In the genomic region with DNA sequence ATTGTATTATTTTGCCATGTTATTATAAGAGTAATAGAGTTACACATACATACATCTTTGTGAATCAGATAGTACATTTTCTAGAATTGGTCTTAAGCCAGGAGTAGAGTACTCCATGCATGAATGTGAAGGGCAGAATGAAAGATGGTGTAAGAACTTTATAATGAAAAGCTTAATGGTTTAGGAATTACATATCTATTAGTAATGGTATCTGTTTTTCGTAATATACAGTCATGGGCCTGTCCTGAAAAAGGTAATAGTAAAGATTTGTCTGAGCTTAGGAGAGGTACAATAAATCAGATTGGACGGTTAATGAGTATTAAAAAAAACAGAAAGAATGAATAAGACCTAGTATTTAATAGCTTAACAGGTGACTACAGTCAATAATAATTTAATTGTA, we compare ENCODE assay signal across 21 cellular contexts.
DNase-seq lines count a peak whose midpoint lies in the region; ATAC-seq, FAIRE-seq and TF ChIP-seq lines count a peak whose summit lies in the region.
"Had no signal": no experiment of that assay in that cellular context is flagged by ENCODE, and none has a peak within 500 bp of the region (broad histone marks: within the 10 kb centered on the region; RNA-seq: fewer than 3 reads in every experiment).

No MANE protein-coding gene starts in this region.

- CTCF ChIA-PET in GM12878 (lab: Yijun Ruan, JAX), result interaction anchor here (1.2 to 1.6 kb wide), 2 partner anchors 11 to 15 kb away, joined by 3 to 4 read pairs; no protein-coding TSS in a partner anchor

- H4K20me1 ChIP-seq in GM12878 (ENCODE audit: control insufficient read depth, insufficient read depth), result no peaks in the 10 kb centered on the region
- H4K20me1 ChIP-seq: BLaER1 treated with 17β-estradiol and CSF1 and Interleukin-3, amounts not matched to agents 10 nM and 100 nM had no signal

- no peak for TF ChIP-seq RAD21 in GM12878 (IDR thresholded peaks at IDR 0.05; ENCODE audit: insufficient read depth, low read depth, low read length)

- no peak for ATAC-seq in GM12878
- ATAC-seq in activated CD4-positive, CD25-positive, alpha-beta regulatory T cell treated with anti-CD3 and anti-CD28 coated beads, Interleukin-2, amount 50 U/mL, for 24 hours, result no peak
- ATAC-seq: A549; CD8-positive, alpha-beta T cell had no signal

- H3K27me3 ChIP-seq in GM12878 (replicated peaks in 1 of 2; ENCODE audit: control insufficient read depth in 2 of 2, insufficient read depth in 2 of 2, low read length in 1 of 2), result no peaks in the 10 kb centered on the region
- H3K27me3 ChIP-seq: BLaER1 treated with 17β-estradiol and CSF1 and Interleukin-3, amounts not matched to agents 10 nM and 100 nM had no signal

- peak overlapping the region; percentile 55; the same call in 1 of the 2 replicates for H3K27ac ChIP-seq in VCaP
- no peak overlapping the region for H3K27ac ChIP-seq in GM12878 (ENCODE audit: control insufficient read depth, insufficient read depth)
- H3K27ac ChIP-seq: 22Rv1; A549; BLaER1 treated with 17β-estradiol and CSF1 and Interleukin-3, amounts not matched to agents 10 nM and 100 nM; C4-2B had no signal

- intact Hi-C loops in GM12878 (cut with micrococcal nuclease; ENCODE audit: unreplicated experiment), result no loop called here

- DNase-seq in NCI-H82 treated with DMSO at 0.1 percent for 48 hours (lab: John Stamatoyannopoulos, UW; ENCODE audit: unreplicated experiment) (peak; percentile 6), NCI-H82 (lab: John Stamatoyannopoulos, UW) (no peak), GM12878 (ENCODE audit: low read depth, low spot score) (no peak), HuH-7.5 (ENCODE audit: low spot score) (no peak)
- DNase-seq: AML-193; Caco-2; Calu3; CD4-positive, alpha-beta T cell; CD8-positive, alpha-beta T cell; DMS79 treated with DMSO at 0.1 percent for 48 hours; GF-D8 had no signal

- no TSS peak for BruUV-seq in GM12878 (replicated peaks; lab: Mats Ljungman, UMichigan)

- H2AFZ ChIP-seq in GM12878 (ENCODE audit: control insufficient read depth, low read depth, low read length), result no peak overlapping the region

- no peak overlapping the region for H3K4me2 ChIP-seq in GM12878 (ENCODE audit: control insufficient read depth, insufficient read depth)
- H3K4me2 ChIP-seq: A549; BLaER1 treated with 17β-estradiol and CSF1 and Interleukin-3, amounts not matched to agents 10 nM and 100 nM had no signal

- POLR2A ChIA-PET in GM12878 (lab: Charles Lee), result no interaction called here

- no peaks in the 10 kb centered on the region for H3K9me3 ChIP-seq in GM12878 (replicated peaks; ENCODE audit: control insufficient read depth, insufficient read depth, low read length)
- H3K9me3 ChIP-seq: A549; BLaER1 treated with 17β-estradiol and CSF1 and Interleukin-3, amounts not matched to agents 10 nM and 100 nM; Caco-2 had no signal

- no peak overlapping the region for H3K9ac ChIP-seq in GM12878 (ENCODE audit: control insufficient read depth, insufficient read depth, low read length)
- H3K9ac ChIP-seq: BLaER1 treated with 17β-estradiol and CSF1 and Interleukin-3, amounts not matched to agents 10 nM and 100 nM had no signal

- H3K79me2 ChIP-seq in GM12878 (ENCODE audit: control insufficient read depth, insufficient read depth, low read length), result no peaks in the 10 kb centered on the region

- in situ Hi-C loops in GM12878 (cut with MboI), result no loop called here

- TF ChIP-seq POLR2A in GM12878 (IDR thresholded peaks at IDR 0.05; ENCODE audit: low read depth, low read length), result no peak

- FAIRE-seq in GM12878 (lab: Jason Lieb, UNC), result peak; percentile 41
- FAIRE-seq: D721Med, G401.6, GM12892, GM18507 had no signal

- no peak overlapping the region for H3K4me3 ChIP-seq in GM12878
- H3K4me3 ChIP-seq: A549; BLaER1 treated with 17β-estradiol and CSF1 and Interleukin-3, amounts not matched to agents 10 nM and 100 nM had no signal

- no peak for TF ChIP-seq CTCF in VCaP (conservative IDR thresholded peaks at IDR 0.05)
- TF ChIP-seq CTCF in GM12878 (IDR thresholded peaks at IDR 0.05 in 2 of 3, conservative IDR thresholded peaks at IDR 0.05 in 1 of 3; ENCODE audit: control insufficient read depth in 2 of 3, extremely low read depth in 1 of 3, insufficient read depth in 1 of 3, low read depth in 3 of 3, low read length in 3 of 3), result no peak

- SMC1A ChIA-PET in GM12878 (lab: Charles Lee; ENCODE audit: uncharacterized antibody, unreplicated experiment), result no interaction called here

- H3K36me3 ChIP-seq in GM12878 (ENCODE audit: control insufficient read depth in 2 of 2, insufficient read depth in 2 of 2, low read length in 1 of 2), result peaks cover 0 to 4% of the 10 kb centered on the region in 2 experiments; a peak in 1 of 4 replicates

- no peaks in the 10 kb centered on the region for H3K4me1 ChIP-seq in GM12878 (ENCODE audit: control insufficient read depth, insufficient read depth, low read length)
- H3K4me1 ChIP-seq: BLaER1 treated with 17β-estradiol and CSF1 and Interleukin-3, amounts not matched to agents 10 nM and 100 nM; Caco-2 had no signal

- RAD21 ChIA-PET in GM12878 (lab: Charles Lee; ENCODE audit: unreplicated experiment), result no interaction called here

- no peak for TF ChIP-seq EP300 in GM12878 (IDR thresholded peaks at IDR 0.05; ENCODE audit: borderline replicate concordance in 1 of 2, control insufficient read depth in 1 of 2, low read depth in 2 of 2, low read length in 2 of 2)

- WGBS in GM12878 (ENCODE audit: insufficient coverage, insufficient replicate concordance, low lambda C conversion rate, missing lambda C conversion rate), result 98% methylated on average over 2 of the region's 2 CpGs

TF ChIP-seq in GM12878, 131 proteins besides CTCF, POLR2A, EP300 and RAD21 (continues in another document):
- TF ChIP-seq YBX1 (IDR thresholded peaks at IDR 0.05) (no peak), HDAC6 (IDR thresholded peaks at IDR 0.05; ENCODE audit: unreplicated experiment) (no peak), CHD1 (IDR thresholded peaks at IDR 0.05; ENCODE audit: low read depth, low read length) (no peak), FOXK2 (IDR thresholded peaks at IDR 0.05) (no peak), SREBF1 (IDR thresholded peaks at IDR 0.05; ENCODE audit: low read length) (no peak), HCFC1 (IDR thresholded peaks at IDR 0.05; ENCODE audit: low read length) (no peak), FOS (IDR thresholded peaks at IDR 0.05; ENCODE audit: borderline replicate concordance, extremely low read depth, insufficient read length) (no peak), POLR2AphosphoS2 (IDR thresholded peaks at IDR 0.05; ENCODE audit: low read depth, low read length) (no peak)
- TF ChIP-seq, protein P1, sequence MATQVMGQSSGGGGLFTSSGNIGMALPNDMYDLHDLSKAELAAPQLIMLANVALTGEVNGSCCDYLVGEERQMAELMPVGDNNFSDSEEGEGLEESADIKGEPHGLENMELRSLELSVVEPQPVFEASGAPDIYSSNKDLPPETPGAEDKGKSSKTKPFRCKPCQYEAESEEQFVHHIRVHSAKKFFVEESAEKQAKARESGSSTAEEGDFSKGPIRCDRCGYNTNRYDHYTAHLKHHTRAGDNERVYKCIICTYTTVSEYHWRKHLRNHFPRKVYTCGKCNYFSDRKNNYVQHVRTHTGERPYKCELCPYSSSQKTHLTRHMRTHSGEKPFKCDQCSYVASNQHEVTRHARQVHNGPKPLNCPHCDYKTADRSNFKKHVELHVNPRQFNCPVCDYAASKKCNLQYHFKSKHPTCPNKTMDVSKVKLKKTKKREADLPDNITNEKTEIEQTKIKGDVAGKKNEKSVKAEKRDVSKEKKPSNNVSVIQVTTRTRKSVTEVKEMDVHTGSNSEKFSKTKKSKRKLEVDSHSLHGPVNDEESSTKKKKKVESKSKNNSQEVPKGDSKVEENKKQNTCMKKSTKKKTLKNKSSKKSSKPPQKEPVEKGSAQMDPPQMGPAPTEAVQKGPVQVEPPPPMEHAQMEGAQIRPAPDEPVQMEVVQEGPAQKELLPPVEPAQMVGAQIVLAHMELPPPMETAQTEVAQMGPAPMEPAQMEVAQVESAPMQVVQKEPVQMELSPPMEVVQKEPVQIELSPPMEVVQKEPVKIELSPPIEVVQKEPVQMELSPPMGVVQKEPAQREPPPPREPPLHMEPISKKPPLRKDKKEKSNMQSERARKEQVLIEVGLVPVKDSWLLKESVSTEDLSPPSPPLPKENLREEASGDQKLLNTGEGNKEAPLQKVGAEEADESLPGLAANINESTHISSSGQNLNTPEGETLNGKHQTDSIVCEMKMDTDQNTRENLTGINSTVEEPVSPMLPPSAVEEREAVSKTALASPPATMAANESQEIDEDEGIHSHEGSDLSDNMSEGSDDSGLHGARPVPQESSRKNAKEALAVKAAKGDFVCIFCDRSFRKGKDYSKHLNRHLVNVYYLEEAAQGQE (IDR thresholded peaks at IDR 0.05; ENCODE audit: low read depth, low read length), result no peak
- TF ChIP-seq, protein P2, sequence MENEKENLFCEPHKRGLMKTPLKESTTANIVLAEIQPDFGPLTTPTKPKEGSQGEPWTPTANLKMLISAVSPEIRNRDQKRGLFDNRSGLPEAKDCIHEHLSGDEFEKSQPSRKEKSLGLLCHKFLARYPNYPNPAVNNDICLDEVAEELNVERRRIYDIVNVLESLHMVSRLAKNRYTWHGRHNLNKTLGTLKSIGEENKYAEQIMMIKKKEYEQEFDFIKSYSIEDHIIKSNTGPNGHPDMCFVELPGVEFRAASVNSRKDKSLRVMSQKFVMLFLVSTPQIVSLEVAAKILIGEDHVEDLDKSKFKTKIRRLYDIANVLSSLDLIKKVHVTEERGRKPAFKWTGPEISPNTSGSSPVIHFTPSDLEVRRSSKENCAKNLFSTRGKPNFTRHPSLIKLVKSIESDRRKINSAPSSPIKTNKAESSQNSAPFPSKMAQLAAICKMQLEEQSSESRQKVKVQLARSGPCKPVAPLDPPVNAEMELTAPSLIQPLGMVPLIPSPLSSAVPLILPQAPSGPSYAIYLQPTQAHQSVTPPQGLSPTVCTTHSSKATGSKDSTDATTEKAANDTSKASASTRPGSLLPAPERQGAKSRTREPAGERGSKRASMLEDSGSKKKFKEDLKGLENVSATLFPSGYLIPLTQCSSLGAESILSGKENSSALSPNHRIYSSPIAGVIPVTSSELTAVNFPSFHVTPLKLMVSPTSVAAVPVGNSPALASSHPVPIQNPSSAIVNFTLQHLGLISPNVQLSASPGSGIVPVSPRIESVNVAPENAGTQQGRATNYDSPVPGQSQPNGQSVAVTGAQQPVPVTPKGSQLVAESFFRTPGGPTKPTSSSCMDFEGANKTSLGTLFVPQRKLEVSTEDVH (IDR thresholded peaks at IDR 0.05; ENCODE audit: low read depth, partially characterized antibody), result no peak
- TF ChIP-seq, protein P3, sequence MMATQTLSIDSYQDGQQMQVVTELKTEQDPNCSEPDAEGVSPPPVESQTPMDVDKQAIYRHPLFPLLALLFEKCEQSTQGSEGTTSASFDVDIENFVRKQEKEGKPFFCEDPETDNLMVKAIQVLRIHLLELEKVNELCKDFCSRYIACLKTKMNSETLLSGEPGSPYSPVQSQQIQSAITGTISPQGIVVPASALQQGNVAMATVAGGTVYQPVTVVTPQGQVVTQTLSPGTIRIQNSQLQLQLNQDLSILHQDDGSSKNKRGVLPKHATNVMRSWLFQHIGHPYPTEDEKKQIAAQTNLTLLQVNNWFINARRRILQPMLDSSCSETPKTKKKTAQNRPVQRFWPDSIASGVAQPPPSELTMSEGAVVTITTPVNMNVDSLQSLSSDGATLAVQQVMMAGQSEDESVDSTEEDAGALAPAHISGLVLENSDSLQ (IDR thresholded peaks at IDR 0.05), result no peak
